20 cellular contexts compared by ENCODE assay signal in the genomic region with DNA sequence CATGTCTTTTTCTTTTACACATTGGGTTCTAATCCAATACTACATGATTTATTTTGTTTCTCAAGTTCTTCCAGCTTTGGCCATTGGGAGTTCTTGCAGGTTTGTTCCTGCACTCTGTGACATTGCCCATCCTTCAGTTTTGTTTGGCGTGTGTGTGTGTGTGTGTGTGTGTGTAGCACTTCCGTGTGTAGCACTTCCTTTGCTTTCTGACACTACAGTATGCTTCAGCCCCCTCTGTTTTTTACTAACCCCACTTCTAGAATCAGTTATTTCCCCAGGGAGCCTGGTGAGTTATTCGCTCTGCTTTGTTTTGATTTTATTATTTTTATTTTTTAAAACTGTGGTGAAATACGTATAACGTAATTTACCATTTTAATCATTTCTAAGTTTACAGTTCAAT.
A peak's percentile ranks its signal among the peaks of the same experiment; 100 is the strongest.
DNase-seq lines count a peak whose midpoint lies in the region; ATAC-seq, FAIRE-seq and TF ChIP-seq lines count a peak whose summit lies in the region.
"Had no signal": no experiment of that assay in that cellular context is flagged by ENCODE, and none has a peak within 500 bp of the region (broad histone marks: within the 10 kb centered on the region; RNA-seq: fewer than 3 reads in every experiment).

No MANE protein-coding gene starts in this region.

- 70 to 90% (median 75%) methylated on average over 5 of the region's 5 CpGs for WGBS in small intestine, 3 donors

- no peak for ATAC-seq in left cardiac atrium

- no peak overlapping the region for H3K4me3 ChIP-seq in small intestine (ENCODE audit: low read depth in 1 of 2, low read length in 2 of 2)
- H3K4me3 ChIP-seq: MG63 had no signal

- no peaks in the 10 kb centered on the region for H3K9me3 ChIP-seq in small intestine (ENCODE audit: control insufficient read depth, low read depth)
- H3K9me3 ChIP-seq: MG63 had no signal

- no peaks in the 10 kb centered on the region for H3K27me3 Mint-ChIP-seq in activated T-cell treated with anti-CD3 and anti-CD28 coated beads, Interleukin-2, amount 50 U/mL, for 24 hours
- H3K27me3 Mint-ChIP-seq in chondrocyte (ENCODE audit: low read depth), result no peaks in the 10 kb centered on the region
- no peaks in the 10 kb centered on the region for H3K27me3 Mint-ChIP-seq in nephron (ENCODE audit: low read depth)
- H3K27me3 Mint-ChIP-seq: CD4-positive, alpha-beta T cell had no signal

- no peak overlapping the region for H3K4me3 Mint-ChIP-seq in activated T-cell treated with anti-CD3 and anti-CD28 coated beads, Interleukin-2, amount 50 U/mL, for 24 hours
- H3K4me3 Mint-ChIP-seq in chondrocyte (ENCODE audit: unreplicated experiment) (no peak overlapping the region), nephron (peak overlapping the region in 1 of 3 experiments; percentile 19)
- H3K4me3 Mint-ChIP-seq: CD4-positive, alpha-beta T cell; HFFc6 had no signal

- H3K36me3 ChIP-seq in small intestine (ENCODE audit: control insufficient read depth in 2 of 2, insufficient read depth in 2 of 2, low read length in 2 of 2), result no peaks in the 10 kb centered on the region
- H3K36me3 ChIP-seq: MG63 had no signal

- FAIRE-seq in GM18507 (lab: Jason Lieb, UNC) (peak; percentile 50), small intestine (lab: Jason Lieb, UNC) (no peak)
- FAIRE-seq: GM12892 had no signal

- intact Hi-C loops in left cardiac atrium (cut with DNase I), result loop anchor here in 1 of 2 donors (10.0 kb wide), 1 partner anchor 61 kb away; no protein-coding TSS in a partner anchor

- H3K27ac Mint-ChIP-seq in activated T-cell treated with anti-CD3 and anti-CD28 coated beads, Interleukin-2, amount 50 U/mL, for 24 hours, result peak overlapping the region; percentile 9
- H3K27ac Mint-ChIP-seq in chondrocyte (ENCODE audit: unreplicated experiment), result peak overlapping the region; percentile 45
- peak overlapping the region; percentile 41 to 85 (median 70) for H3K27ac Mint-ChIP-seq in nephron
- H3K27ac Mint-ChIP-seq: CD4-positive, alpha-beta T cell; HFFc6 had no signal

- H3K36me3 Mint-ChIP-seq in activated T-cell treated with anti-CD3 and anti-CD28 coated beads, Interleukin-2, amount 50 U/mL, for 24 hours (ENCODE audit: low read depth), result peaks cover 93% of the 10 kb centered on the region
- H3K36me3 Mint-ChIP-seq in chondrocyte (ENCODE audit: low read depth), result peaks cover 20% of the 10 kb centered on the region
- H3K36me3 Mint-ChIP-seq in nephron (ENCODE audit: low read depth), result peaks cover 21% of the 10 kb centered on the region

- H3K27me3 ChIP-seq in small intestine (ENCODE audit: control insufficient read depth in 2 of 2, insufficient read depth in 2 of 2, low read length in 2 of 2), result no peaks in the 10 kb centered on the region
- H3K27me3 ChIP-seq: MG63 had no signal

- DNase-seq in activated T-cell treated with anti-CD3 and anti-CD28 coated beads, Interleukin-2, amount 50 U/mL, for 24 hours, result no peak
- DNase-seq in activated T-cell treated with anti-CD3 and anti-CD28 coated beads for 4 hours, result no peak
- no peak for DNase-seq in GM18507 (ENCODE audit: extremely low spot score, insufficient read length, low read depth)
- no peak for DNase-seq in chondrocyte (ENCODE audit: low spot score)
- no peak for DNase-seq in small intestine
- no peak for DNase-seq in left cardiac atrium
- DNase-seq in HCEC 1CT, result no peak
- DNase-seq: AML-193; CD4-positive, alpha-beta T cell; DND-41; GDM1; HFFc6; MG63; NCI-H1105 treated with DMSO at 0.1 percent for 48 hours; NCI-H187; NCI-H446 treated with DMSO at 0.1 percent for 48 hours; NK-92 treated with Interleukin-12 subunit alpha and Interleukin-12 subunit beta, amount 100 ng/mL, for 24 hours; SIG-M5 had no signal

- peaks cover 37% of the 10 kb centered on the region for H3K4me1 Mint-ChIP-seq in activated T-cell treated with anti-CD3 and anti-CD28 coated beads, Interleukin-2, amount 50 U/mL, for 24 hours (ENCODE audit: low read depth)
- H3K4me1 Mint-ChIP-seq in chondrocyte (ENCODE audit: low read depth) (peaks cover 73% of the 10 kb centered on the region), nephron (peaks cover 61% of the 10 kb centered on the region)

- H3K27ac ChIP-seq in small intestine (ENCODE audit: low read depth in 1 of 2, low read length in 1 of 2), result no peak overlapping the region

- peaks cover 9 to 22% of the 10 kb centered on the region in 2 donors for H3K4me1 ChIP-seq in small intestine (ENCODE audit: control insufficient read depth in 2 of 2, insufficient read depth in 1 of 2, low read depth in 1 of 2, low read length in 1 of 2)

- no peaks in the 10 kb centered on the region for H3K9me3 Mint-ChIP-seq in activated T-cell treated with anti-CD3 and anti-CD28 coated beads, Interleukin-2, amount 50 U/mL, for 24 hours
- H3K9me3 Mint-ChIP-seq in chondrocyte (ENCODE audit: low read depth) (no peaks in the 10 kb centered on the region), nephron (no peaks in the 10 kb centered on the region)
- H3K9me3 Mint-ChIP-seq: CD4-positive, alpha-beta T cell; HFFc6 had no signal

- TF ChIP-seq CTCF in chondrocyte (IDR thresholded peaks at IDR 0.05) (no peak), nephron (IDR thresholded peaks at IDR 0.05; ENCODE audit: unreplicated experiment in 3 of 3) (no peak)

Comparison
In these comparisons a context has a peak if more than half of its experiments do, and no peak if none do; other contexts are left out.
1. H3K27ac Mint-ChIP-seq: peak in every context shown above with its lines; median percentile 70 in nephron; 45 in chondrocyte; 9 in activated T-cell treated with anti-CD3 and anti-CD28 coated beads, Interleukin-2, amount 50 U/mL, for 24 hours.